1 cellular context compared by ENCODE assay signal in genomic region chr6:13076575-13076974, GRCh38.
TF ChIP-seq lines count a peak whose summit lies in the region.

No MANE protein-coding gene starts in this region.

TF ChIP-seq in GM23338, 12 proteins besides CTCF, POLR2A, EP300 and RAD21 (continued from another document):
- TF ChIP-seq ZNF462 (CRISPR knock-in tag; IDR thresholded peaks at IDR 0.05): peak; percentile 35; the same call in 1 of the 2 replicates
- TF ChIP-seq, protein P1, sequence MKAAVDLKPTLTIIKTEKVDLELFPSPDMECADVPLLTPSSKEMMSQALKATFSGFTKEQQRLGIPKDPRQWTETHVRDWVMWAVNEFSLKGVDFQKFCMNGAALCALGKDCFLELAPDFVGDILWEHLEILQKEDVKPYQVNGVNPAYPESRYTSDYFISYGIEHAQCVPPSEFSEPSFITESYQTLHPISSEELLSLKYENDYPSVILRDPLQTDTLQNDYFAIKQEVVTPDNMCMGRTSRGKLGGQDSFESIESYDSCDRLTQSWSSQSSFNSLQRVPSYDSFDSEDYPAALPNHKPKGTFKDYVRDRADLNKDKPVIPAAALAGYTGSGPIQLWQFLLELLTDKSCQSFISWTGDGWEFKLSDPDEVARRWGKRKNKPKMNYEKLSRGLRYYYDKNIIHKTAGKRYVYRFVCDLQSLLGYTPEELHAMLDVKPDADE (IDR thresholded peaks at IDR 0.05): no peak
